In genomic region chr4:87999191-87999691, GRCh38 we compare ENCODE assay signal across 2 cellular contexts.
TF ChIP-seq lines count a peak whose summit lies in the region.
"Not testable (repeated sequence)": the region's sequence is repeated elsewhere in the genome, so short reads cannot be mapped to it uniquely, and the experiment has no call there.

No MANE protein-coding gene starts in this region.

TF ChIP-seq in K562, 482 proteins besides CTCF, POLR2A, EP300 and RAD21:
- TF ChIP-seq PBX2 (CRISPR knock-in tag; IDR thresholded peaks at IDR 0.05; ENCODE audit: low read depth), result not testable (repeated sequence)
- TF ChIP-seq PBX2 (tag; conservative IDR thresholded peaks at IDR 0.05; ENCODE audit: low read depth) (0 out of 2 replicates have a peak, but pooled peaks have one; percentile 43), MEIS2 (IDR thresholded peaks at IDR 0.05; ENCODE audit: partially characterized antibody) (peak; percentile 44), CHD2 (IDR thresholded peaks at IDR 0.05; ENCODE audit: low read depth, low read length) (peak; percentile 60), PKNOX1 (IDR thresholded peaks at IDR 0.05) (peak; percentile 38; the same call in 1 of the 2 replicates)

TF ChIP-seq in H1, 55 proteins besides CTCF, POLR2A, EP300 and RAD21:
- 0 out of 2 replicates have a peak, but pooled peaks have one; percentile 37 for TF ChIP-seq YY1 (IDR thresholded peaks at IDR 0.05; ENCODE audit: low read depth, low read length)
